19 cellular contexts compared by ENCODE assay signal in genomic region chr9:28909526-28909925, GRCh38.
DNase-seq lines count a peak whose midpoint lies in the region; ATAC-seq, FAIRE-seq and TF ChIP-seq lines count a peak whose summit lies in the region.
"Had no signal": no experiment of that assay in that cellular context is flagged by ENCODE, and none has a peak within 500 bp of the region (broad histone marks: within the 10 kb centered on the region; RNA-seq: fewer than 3 reads in every experiment).

No MANE protein-coding gene starts in this region.

- no peak overlapping the region for H3K27ac ChIP-seq in foreskin keratinocyte
- H3K27ac ChIP-seq: GM23248 had no signal

- no peaks in the 10 kb centered on the region for H3K36me3 ChIP-seq in bronchial epithelial cell (ENCODE audit: control insufficient read depth, insufficient read depth, low read length)
- H3K36me3 ChIP-seq: HAP-1 had no signal

- no peak overlapping the region for H3K4me3 ChIP-seq in bronchial epithelial cell (ENCODE audit: low read depth, low read length)
- H3K4me3 ChIP-seq: GM12878, GM23248, HAP-1 had no signal

- ATAC-seq in foreskin keratinocyte: peak; percentile 41
- ATAC-seq: GM12878 had no signal

- DNase-seq in NCI-H69 (lab: John Stamatoyannopoulos, UW) (peak; percentile 36), bronchial epithelial cell (ENCODE audit: low read depth) (peak; percentile 69), foreskin keratinocyte (no peak), MV-4-11 (lab: John Stamatoyannopoulos, UW) (no peak), NK-92 (lab: John Stamatoyannopoulos, UW; ENCODE audit: unreplicated experiment) (no peak), GOT3 (lab: John Stamatoyannopoulos, UW) (no peak)
- DNase-seq: C1 segment of cervical spinal cord; Caco-2; CD4-positive, alpha-beta memory T cell; DMS 273 treated with DMSO at 0.1 percent for 48 hours; DMS79; EL; GDM1; GM23248; HFFc6 had no signal

- no peak for TF ChIP-seq CTCF in bronchial epithelial cell (IDR thresholded peaks at IDR 0.05; ENCODE audit: insufficient read depth, low read length, severe bottlenecking)
- no peak for TF ChIP-seq CTCF in foreskin keratinocyte (conservative IDR thresholded peaks at IDR 0.05)

- H3K4me1 ChIP-seq in foreskin keratinocyte: no peaks in the 10 kb centered on the region
- H3K4me1 ChIP-seq: HAP-1 had no signal

- FAIRE-seq in bronchial epithelial cell (lab: Jason Lieb, UNC): no peak
- FAIRE-seq: GM12878, GM19239, H54 had no signal

- H3K27me3 ChIP-seq in bronchial epithelial cell (ENCODE audit: control insufficient read depth, insufficient read depth, low read length): no peaks in the 10 kb centered on the region
- H3K27me3 ChIP-seq in foreskin keratinocyte: no peaks in the 10 kb centered on the region

Comparison
In these comparisons a context has a peak if more than half of its experiments do, and no peak if none do; other contexts are left out.
1. DNase-seq: peak in NCI-H69 (single experiment) and bronchial epithelial cell (single experiment); none in foreskin keratinocyte (0 of 2), MV-4-11 (single experiment), NK-92 (single experiment) and GOT3 (single experiment).